In the genomic region with DNA sequence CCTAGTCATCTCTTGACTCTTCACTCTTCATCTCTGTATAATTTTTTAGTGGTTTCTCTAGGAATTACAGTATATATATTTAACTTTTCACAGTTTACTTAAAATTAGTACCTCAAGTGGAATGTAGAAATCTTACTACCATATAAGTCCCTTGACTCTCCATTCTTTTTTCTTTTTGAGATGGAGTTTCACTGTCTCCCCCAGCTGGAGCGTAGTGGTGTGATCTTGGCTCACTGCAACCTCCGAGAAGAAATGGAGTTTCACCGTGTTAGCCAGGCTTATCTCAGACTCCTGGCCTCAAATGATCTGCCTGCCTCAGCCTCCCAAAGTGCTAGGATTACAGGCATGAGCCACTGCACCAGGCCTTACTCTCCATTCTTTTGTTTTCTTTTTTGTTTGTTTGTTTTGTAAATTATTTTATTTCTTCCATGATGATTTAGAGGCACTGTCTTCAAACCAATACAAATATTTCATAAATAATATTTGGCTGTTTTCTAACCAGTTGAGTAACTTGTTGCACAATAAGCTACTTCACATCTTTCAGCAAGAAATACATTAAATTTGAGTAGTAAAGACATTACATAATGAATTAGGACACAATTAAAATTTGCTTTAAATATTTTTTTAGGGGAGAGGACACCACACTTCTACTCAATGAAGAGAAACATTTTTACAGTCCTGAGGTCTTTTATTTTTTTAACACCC, we compare ENCODE assay signal across 12 cellular contexts.
DNase-seq lines count a peak whose midpoint lies in the region; ATAC-seq and TF ChIP-seq lines count a peak whose summit lies in the region.
"Had no signal": no experiment of that assay in that cellular context is flagged by ENCODE, and none has a peak within 500 bp of the region (broad histone marks: within the 10 kb centered on the region; RNA-seq: fewer than 3 reads in every experiment).

No MANE protein-coding gene starts in this region.

- no peaks in the 10 kb centered on the region for H3K9me3 ChIP-seq in cardiac muscle cell (ENCODE audit: low read depth)
- H3K9me3 ChIP-seq in heart right ventricle = no peaks in the 10 kb centered on the region
- no peaks in the 10 kb centered on the region for H3K9me3 ChIP-seq in aorta (ENCODE audit: control insufficient read depth, low read length)
- no peaks in the 10 kb centered on the region for H3K9me3 ChIP-seq in MG63
- H3K9me3 ChIP-seq: left ventricle myocardium inferior, SJCRH30 had no signal

- intact Hi-C loops in heart right ventricle (cut with DNase I) (no loop called here), aorta (cut with DNase I) (no loop called here)

- H3K27ac ChIP-seq in cardiac muscle cell = no peak overlapping the region
- H3K27ac ChIP-seq in heart right ventricle = peak overlapping the region in 1 of 10 donors; percentile 31
- H3K27ac ChIP-seq in VCaP = peak overlapping the region; percentile 27
- H3K27ac ChIP-seq in aorta (ENCODE audit: low read depth in 1 of 2, low read length in 2 of 2) = no peak overlapping the region
- H3K27ac ChIP-seq: left ventricle myocardium inferior, SJCRH30 had no signal

- WGBS in heart right ventricle, 2 donors = 63 to 72% methylated on average over 3 of the region's 3 CpGs
- 28 to 39% methylated on average over 3 of the region's 3 CpGs for WGBS in aorta, 2 donors

- H3K4me3 ChIP-seq in cardiac muscle cell = no peak overlapping the region
- H3K4me3 ChIP-seq in heart right ventricle = no peak overlapping the region
- H3K4me3 ChIP-seq in fibroblast of the aortic adventitia (ENCODE audit: low read depth, low read length) = no peak overlapping the region
- H3K4me3 ChIP-seq in aorta (ENCODE audit: low read length in 2 of 2) = no peak overlapping the region
- H3K4me3 ChIP-seq in MG63 = no peak overlapping the region
- H3K4me3 ChIP-seq: left ventricle myocardium inferior, SJCRH30 had no signal

- H3K36me3 ChIP-seq in cardiac muscle cell = no peaks in the 10 kb centered on the region
- peaks cover 0 to 28% (median 0%) of the 10 kb centered on the region in 9 donors for H3K36me3 ChIP-seq in heart right ventricle
- H3K36me3 ChIP-seq in aorta (ENCODE audit: control insufficient read depth in 1 of 2, insufficient read depth in 2 of 2, low read length in 1 of 2) = no peaks in the 10 kb centered on the region
- peaks cover 2% of the 10 kb centered on the region; the same call in 1 of the 2 replicates for H3K36me3 ChIP-seq in MG63

- peaks cover 22% of the 10 kb centered on the region for H3K4me1 ChIP-seq in cardiac muscle cell (ENCODE audit: low read depth)
- peaks cover 7 to 43% (median 20%) of the 10 kb centered on the region in 9 donors for H3K4me1 ChIP-seq in heart right ventricle
- peaks cover 0 to 3% of the 10 kb centered on the region in 2 donors for H3K4me1 ChIP-seq in aorta (ENCODE audit: control insufficient read depth in 1 of 2, insufficient read depth in 2 of 2, low read length in 2 of 2)
- H3K4me1 ChIP-seq: SJCRH30 had no signal

- H3K27me3 ChIP-seq in cardiac muscle cell = no peaks in the 10 kb centered on the region
- H3K27me3 ChIP-seq in heart right ventricle = no peaks in the 10 kb centered on the region
- H3K27me3 ChIP-seq in aorta (ENCODE audit: control insufficient read depth in 1 of 2, insufficient read depth in 2 of 2, low read length in 1 of 2) = no peaks in the 10 kb centered on the region
- H3K27me3 ChIP-seq in MG63 = no peaks in the 10 kb centered on the region
- H3K27me3 ChIP-seq: SJCRH30 had no signal

- TF ChIP-seq CTCF in cardiac muscle cell (IDR thresholded peaks at IDR 0.05; ENCODE audit: low read depth, low read length) = peak; percentile 10
- TF ChIP-seq CTCF in heart right ventricle (IDR thresholded peaks at IDR 0.05) = no peak
- TF ChIP-seq CTCF in VCaP (conservative IDR thresholded peaks at IDR 0.05) = no peak
- TF ChIP-seq CTCF in fibroblast of the aortic adventitia (IDR thresholded peaks at IDR 0.05; ENCODE audit: insufficient read depth, low read length) = no peak

- peak in 1 of 2 donors; percentile 64 for DNase-seq in cardiac muscle cell (ENCODE audit: low read depth in 1 of 2, low spot score in 1 of 2)
- DNase-seq in heart right ventricle = no peak
- DNase-seq in fibroblast of the aortic adventitia (ENCODE audit: low read depth) = peak; percentile 38
- DNase-seq in aorta = no peak
- DNase-seq in MG63 = no peak
- no peak for DNase-seq in foreskin melanocyte
- DNase-seq: activated CD4-positive, alpha-beta T cell treated with anti-CD3 and anti-CD28 coated beads, Interleukin-2, amount 50 U/mL, for 4 hours; left ventricle myocardium inferior; SJCRH30; substantia nigra had no signal

- no peak for ATAC-seq in heart right ventricle
- ATAC-seq in aorta (ENCODE audit: low FRiP score) = peak; percentile 70
- no peak for ATAC-seq in HG03095 (IDR thresholded peaks at IDR 0.05; ENCODE audit: unreplicated experiment)
